1 cellular context compared by ENCODE assay signal in genomic region chr9:89978185-89978584, GRCh38.
TF ChIP-seq lines count a peak whose summit lies in the region.

No MANE protein-coding gene starts in this region.

TF ChIP-seq in H1, 55 proteins besides CTCF, POLR2A, EP300 and RAD21 (continued from another document):
- TF ChIP-seq, protein P1, sequence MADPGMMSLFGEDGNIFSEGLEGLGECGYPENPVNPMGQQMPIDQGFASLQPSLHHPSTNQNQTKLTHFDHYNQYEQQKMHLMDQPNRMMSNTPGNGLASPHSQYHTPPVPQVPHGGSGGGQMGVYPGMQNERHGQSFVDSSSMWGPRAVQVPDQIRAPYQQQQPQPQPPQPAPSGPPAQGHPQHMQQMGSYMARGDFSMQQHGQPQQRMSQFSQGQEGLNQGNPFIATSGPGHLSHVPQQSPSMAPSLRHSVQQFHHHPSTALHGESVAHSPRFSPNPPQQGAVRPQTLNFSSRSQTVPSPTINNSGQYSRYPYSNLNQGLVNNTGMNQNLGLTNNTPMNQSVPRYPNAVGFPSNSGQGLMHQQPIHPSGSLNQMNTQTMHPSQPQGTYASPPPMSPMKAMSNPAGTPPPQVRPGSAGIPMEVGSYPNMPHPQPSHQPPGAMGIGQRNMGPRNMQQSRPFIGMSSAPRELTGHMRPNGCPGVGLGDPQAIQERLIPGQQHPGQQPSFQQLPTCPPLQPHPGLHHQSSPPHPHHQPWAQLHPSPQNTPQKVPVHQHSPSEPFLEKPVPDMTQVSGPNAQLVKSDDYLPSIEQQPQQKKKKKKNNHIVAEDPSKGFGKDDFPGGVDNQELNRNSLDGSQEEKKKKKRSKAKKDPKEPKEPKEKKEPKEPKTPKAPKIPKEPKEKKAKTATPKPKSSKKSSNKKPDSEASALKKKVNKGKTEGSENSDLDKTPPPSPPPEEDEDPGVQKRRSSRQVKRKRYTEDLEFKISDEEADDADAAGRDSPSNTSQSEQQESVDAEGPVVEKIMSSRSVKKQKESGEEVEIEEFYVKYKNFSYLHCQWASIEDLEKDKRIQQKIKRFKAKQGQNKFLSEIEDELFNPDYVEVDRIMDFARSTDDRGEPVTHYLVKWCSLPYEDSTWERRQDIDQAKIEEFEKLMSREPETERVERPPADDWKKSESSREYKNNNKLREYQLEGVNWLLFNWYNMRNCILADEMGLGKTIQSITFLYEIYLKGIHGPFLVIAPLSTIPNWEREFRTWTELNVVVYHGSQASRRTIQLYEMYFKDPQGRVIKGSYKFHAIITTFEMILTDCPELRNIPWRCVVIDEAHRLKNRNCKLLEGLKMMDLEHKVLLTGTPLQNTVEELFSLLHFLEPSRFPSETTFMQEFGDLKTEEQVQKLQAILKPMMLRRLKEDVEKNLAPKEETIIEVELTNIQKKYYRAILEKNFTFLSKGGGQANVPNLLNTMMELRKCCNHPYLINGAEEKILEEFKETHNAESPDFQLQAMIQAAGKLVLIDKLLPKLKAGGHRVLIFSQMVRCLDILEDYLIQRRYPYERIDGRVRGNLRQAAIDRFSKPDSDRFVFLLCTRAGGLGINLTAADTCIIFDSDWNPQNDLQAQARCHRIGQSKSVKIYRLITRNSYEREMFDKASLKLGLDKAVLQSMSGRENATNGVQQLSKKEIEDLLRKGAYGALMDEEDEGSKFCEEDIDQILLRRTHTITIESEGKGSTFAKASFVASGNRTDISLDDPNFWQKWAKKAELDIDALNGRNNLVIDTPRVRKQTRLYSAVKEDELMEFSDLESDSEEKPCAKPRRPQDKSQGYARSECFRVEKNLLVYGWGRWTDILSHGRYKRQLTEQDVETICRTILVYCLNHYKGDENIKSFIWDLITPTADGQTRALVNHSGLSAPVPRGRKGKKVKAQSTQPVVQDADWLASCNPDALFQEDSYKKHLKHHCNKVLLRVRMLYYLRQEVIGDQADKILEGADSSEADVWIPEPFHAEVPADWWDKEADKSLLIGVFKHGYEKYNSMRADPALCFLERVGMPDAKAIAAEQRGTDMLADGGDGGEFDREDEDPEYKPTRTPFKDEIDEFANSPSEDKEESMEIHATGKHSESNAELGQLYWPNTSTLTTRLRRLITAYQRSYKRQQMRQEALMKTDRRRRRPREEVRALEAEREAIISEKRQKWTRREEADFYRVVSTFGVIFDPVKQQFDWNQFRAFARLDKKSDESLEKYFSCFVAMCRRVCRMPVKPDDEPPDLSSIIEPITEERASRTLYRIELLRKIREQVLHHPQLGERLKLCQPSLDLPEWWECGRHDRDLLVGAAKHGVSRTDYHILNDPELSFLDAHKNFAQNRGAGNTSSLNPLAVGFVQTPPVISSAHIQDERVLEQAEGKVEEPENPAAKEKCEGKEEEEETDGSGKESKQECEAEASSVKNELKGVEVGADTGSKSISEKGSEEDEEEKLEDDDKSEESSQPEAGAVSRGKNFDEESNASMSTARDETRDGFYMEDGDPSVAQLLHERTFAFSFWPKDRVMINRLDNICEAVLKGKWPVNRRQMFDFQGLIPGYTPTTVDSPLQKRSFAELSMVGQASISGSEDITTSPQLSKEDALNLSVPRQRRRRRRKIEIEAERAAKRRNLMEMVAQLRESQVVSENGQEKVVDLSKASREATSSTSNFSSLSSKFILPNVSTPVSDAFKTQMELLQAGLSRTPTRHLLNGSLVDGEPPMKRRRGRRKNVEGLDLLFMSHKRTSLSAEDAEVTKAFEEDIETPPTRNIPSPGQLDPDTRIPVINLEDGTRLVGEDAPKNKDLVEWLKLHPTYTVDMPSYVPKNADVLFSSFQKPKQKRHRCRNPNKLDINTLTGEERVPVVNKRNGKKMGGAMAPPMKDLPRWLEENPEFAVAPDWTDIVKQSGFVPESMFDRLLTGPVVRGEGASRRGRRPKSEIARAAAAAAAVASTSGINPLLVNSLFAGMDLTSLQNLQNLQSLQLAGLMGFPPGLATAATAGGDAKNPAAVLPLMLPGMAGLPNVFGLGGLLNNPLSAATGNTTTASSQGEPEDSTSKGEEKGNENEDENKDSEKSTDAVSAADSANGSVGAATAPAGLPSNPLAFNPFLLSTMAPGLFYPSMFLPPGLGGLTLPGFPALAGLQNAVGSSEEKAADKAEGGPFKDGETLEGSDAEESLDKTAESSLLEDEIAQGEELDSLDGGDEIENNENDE (IDR thresholded peaks at IDR 0.05; ENCODE audit: insufficient replicate concordance, low read length): no peak
TF ChIP-seq in H1: peak in this region for 0.
